In the genomic region with DNA sequence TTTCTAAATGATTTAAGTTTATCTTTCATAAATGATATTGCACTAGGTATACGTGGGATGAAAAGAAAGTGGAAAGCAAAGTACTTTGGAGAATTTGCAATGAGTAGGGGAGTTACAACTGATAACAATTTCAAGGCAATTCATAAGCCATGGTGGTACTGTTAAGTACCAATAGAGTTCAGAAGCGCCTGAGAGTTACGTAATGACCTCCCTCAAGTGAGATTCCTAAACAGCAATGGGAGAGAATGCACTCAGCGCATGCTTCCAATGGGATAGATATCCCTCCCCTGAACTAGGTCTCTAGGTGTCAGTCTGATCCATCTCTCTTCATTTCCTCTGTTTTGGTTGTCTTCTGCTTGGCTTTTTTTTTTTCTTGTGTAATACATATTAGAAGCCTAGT, we compare ENCODE assay signal across 29 cellular contexts.
"Had no signal": no experiment of that assay in that cellular context is flagged by ENCODE, and none has a peak within 500 bp of the region (broad histone marks: within the 10 kb centered on the region; RNA-seq: fewer than 3 reads in every experiment).

No MANE protein-coding gene starts in this region.

- FAIRE-seq: bronchial epithelial cell, TTC549 had no signal

- H3K9me3 ChIP-seq: ascending aorta had no signal

- ATAC-seq: activated CD8-positive, alpha-beta memory T cell treated with anti-CD3 and anti-CD28 coated beads, Interleukin-2, amount 10 ng/mL, durations not matched to agents 7 days and 5 days; activated CD8-positive, alpha-beta T cell treated with anti-CD3 and anti-CD28 coated beads, Interleukin-2, amount 10 ng/mL, durations not matched to agents 7 days and 5 days; activated naive CD8-positive, alpha-beta T cell treated with anti-CD3 and anti-CD28 coated beads, Interleukin-2, amount 50 U/mL, for 24 hours had no signal

- H3K4me1 ChIP-seq: ascending aorta had no signal

- H3K27ac ChIP-seq: ascending aorta, cardiac muscle cell, VCaP had no signal

- H3K4me3 ChIP-seq: ascending aorta, cardiac muscle cell had no signal

- H3K27me3 ChIP-seq: ascending aorta, cardiac muscle cell had no signal

- H3K36me3 ChIP-seq: ascending aorta, cardiac muscle cell had no signal

- DNase-seq: activated B cell treated with CpG ODN at 0.5 μM for 24 hours; activated CD4-positive, alpha-beta memory T cell treated with anti-CD3 and anti-CD28 coated beads, Interleukin-2, amount 10 ng/mL, durations not matched to agents 7 days and 5 days; activated CD4-positive, alpha-beta T cell treated with anti-CD3 and anti-CD28 coated beads for 4 hours; activated CD4-positive, alpha-beta T cell treated with anti-CD3 and anti-CD28 coated beads, Interleukin-2, amount 10 ng/mL, durations not matched to agents 7 days and 5 days; activated CD4-positive, alpha-beta T cell treated with anti-CD3 and anti-CD28 coated beads, Interleukin-2, amount 50 U/mL, for 48 hours; activated CD4-positive, CD25-positive, alpha-beta regulatory T cell treated with anti-CD3 and anti-CD28 coated beads, Interleukin-2, amount 50 U/mL, for 72 hours; activated CD8-positive, alpha-beta memory T cell treated with anti-CD3 and anti-CD28 coated beads for 24 hours; activated CD8-positive, alpha-beta memory T cell treated with anti-CD3 and anti-CD28 coated beads, Interleukin-2, amount 10 ng/mL, durations not matched to agents 7 days and 5 days; activated CD8-positive, alpha-beta memory T cell treated with anti-CD3 and anti-CD28 coated beads, Interleukin-2, amount 50 U/mL, for 48 hours; activated CD8-positive, alpha-beta T cell treated with anti-CD3 and anti-CD28 coated beads, Interleukin-2, amount 10 ng/mL, durations not matched to agents 7 days and 5 days; activated effector memory CD4-positive, alpha-beta T cell treated with Interleukin-2 at 50 U/mL for 16 hours; activated gamma-delta T cell; activated naive CD4-positive, alpha-beta T cell treated with anti-CD3 and anti-CD28 coated beads, Interleukin-2, amount 10 ng/mL, durations not matched to agents 7 days and 5 days; activated naive CD4-positive, alpha-beta T cell treated with Interleukin-2 at 50 U/mL for 16 hours; activated naive CD8-positive, alpha-beta T cell treated with anti-CD3 and anti-CD28 coated beads, Interleukin-2, amount 10 ng/mL, durations not matched to agents 7 days and 5 days; activated naive CD8-positive, alpha-beta T cell treated with anti-CD3 and anti-CD28 coated beads, Interleukin-2, amount 50 U/mL, for 24 hours; activated T-cell treated with anti-CD3 and anti-CD28 coated beads, Interleukin-2, amount 50 U/mL, for 24 hours; activated T-cell treated with anti-CD3 and anti-CD28 coated beads, Interleukin-2, amount 50 U/mL, for 48 hours; amygdala; anterior cingulate cortex; caudate nucleus; cerebellar nuclear complex; T-helper 2 cell; T-helper 9 cell had no signal
